29 cellular contexts compared by ENCODE assay signal in genomic region chr7:3346082-3346481, GRCh38. TPM values are rescaled to one million over a fixed set of nuclear protein-coding genes. Genes with fewer than 3 reads are reported as not detected.
"Had no signal": no experiment of that assay in that cellular context is flagged by ENCODE, and none has a peak within 500 bp of the region (broad histone marks: within the 10 kb centered on the region; RNA-seq: fewer than 3 reads in every experiment).

No MANE protein-coding gene starts in this region.

- H3K9ac ChIP-seq: neural progenitor cell had no signal

- H3K36me3 Mint-ChIP-seq: immature natural killer cell; mesothelial cell of epicardium; naive B cell; natural killer cell; stimulated activated memory B cell treated with anti-CD40 and anti-IgM and Interleukin-4, amounts not matched to agents 10 μg/mL and 1 μg/mL and 100 μg/mL, for 72 hours had no signal

- H3K9me3 ChIP-seq: left lung, lower lobe of right lung, ovary, right atrium auricular region, right lobe of liver, tibial nerve, vagina had no signal

- H3K27ac Mint-ChIP-seq: immature natural killer cell; mesothelial cell of epicardium; naive B cell; natural killer cell; nephron progenitor cell; neural progenitor cell; progenitor cell of endocrine pancreas; stimulated activated memory B cell treated with anti-CD40 and anti-IgM and Interleukin-4, amounts not matched to agents 10 μg/mL and 1 μg/mL and 100 μg/mL, for 72 hours; stimulated activated naive CD8-positive, alpha-beta T cell treated with anti-CD3 and anti-CD28 coated beads, Interleukin-15, amount 100 ng/mL, for 72 hours; type B pancreatic cell had no signal

- H3K27ac ChIP-seq: left lung, lower lobe of right lung, neural progenitor cell, ovary, right atrium auricular region, right lobe of liver, tibial nerve, vagina had no signal

- H3K36me3 ChIP-seq: left lung, lower lobe of right lung, neural progenitor cell, ovary, right atrium auricular region, right lobe of liver, tibial nerve, vagina had no signal

- ATAC-seq: left colon; left lung; lower lobe of right lung; natural killer cell; right lobe of liver; stimulated activated memory B cell treated with anti-CD40 and anti-IgM and Interleukin-4, amounts not matched to agents 10 μg/mL and 1 μg/mL and 100 μg/mL, for 72 hours; stimulated activated naive CD8-positive, alpha-beta T cell treated with anti-CD3 and anti-CD28 coated beads, Interleukin-15, amount 100 ng/mL, for 72 hours had no signal

- H3K4me3 Mint-ChIP-seq: immature natural killer cell; mesothelial cell of epicardium; naive B cell; natural killer cell; nephron progenitor cell; neural progenitor cell; stimulated activated memory B cell treated with anti-CD40 and anti-IgM and Interleukin-4, amounts not matched to agents 10 μg/mL and 1 μg/mL and 100 μg/mL, for 72 hours; stimulated activated naive CD8-positive, alpha-beta T cell treated with anti-CD3 and anti-CD28 coated beads, Interleukin-15, amount 100 ng/mL, for 72 hours; type B pancreatic cell had no signal

- H2AFZ ChIP-seq: neural progenitor cell had no signal

- H3K4me1 Mint-ChIP-seq: immature natural killer cell; mesothelial cell of epicardium; naive B cell; stimulated activated memory B cell treated with anti-CD40 and anti-IgM and Interleukin-4, amounts not matched to agents 10 μg/mL and 1 μg/mL and 100 μg/mL, for 72 hours; stimulated activated naive CD8-positive, alpha-beta T cell treated with anti-CD3 and anti-CD28 coated beads, Interleukin-15, amount 100 ng/mL, for 72 hours had no signal

- H3K4me2 ChIP-seq: neural progenitor cell, smooth muscle cell had no signal

- H3K9me3 Mint-ChIP-seq: immature natural killer cell; naive B cell; natural killer cell; nephron progenitor cell; stimulated activated memory B cell treated with anti-CD40 and anti-IgM and Interleukin-4, amounts not matched to agents 10 μg/mL and 1 μg/mL and 100 μg/mL, for 72 hours; stimulated activated naive CD8-positive, alpha-beta T cell treated with anti-CD3 and anti-CD28 coated beads, Interleukin-15, amount 100 ng/mL, for 72 hours; type B pancreatic cell had no signal

- H3K27me3 Mint-ChIP-seq: progenitor cell of endocrine pancreas; stimulated activated naive CD8-positive, alpha-beta T cell treated with anti-CD3 and anti-CD28 coated beads, Interleukin-15, amount 100 ng/mL, for 72 hours; type B pancreatic cell had no signal

- H3K4me3 ChIP-seq: left lung, lower lobe of right lung, neural progenitor cell, ovary, right atrium auricular region, right lobe of liver, smooth muscle cell, tibial nerve, vagina had no signal

- H3K4me1 ChIP-seq: left lung, lower lobe of right lung, neural progenitor cell, right atrium auricular region, right lobe of liver, tibial nerve, vagina had no signal

- DNase-seq: hypothalamus; immature natural killer cell; kidney; left colon; lower lobe of right lung; mammary epithelial cell; mesendoderm; naive B cell; natural killer cell; nephron progenitor cell; ovary; right lobe of liver; stimulated activated CD4-positive, alpha-beta T cell treated with anti-CD3 and anti-CD28 coated beads, Interleukin-1b, Interleukin-23, amount 100 ng/mL, for 48 hours; stimulated activated CD4-positive, alpha-beta T cell treated with anti-CD3 and anti-CD28 coated beads, Interleukin-2, amount 100 ng/mL, for 48 hours; stimulated activated CD4-positive, alpha-beta T cell treated with anti-CD3 and anti-CD28 coated beads, Interleukin-4, amount 100 ng/mL, for 4 hours; stimulated activated CD8-positive, alpha-beta memory T cell treated with anti-CD3 and anti-CD28 coated beads, Interleukin-4, amount 100 ng/mL, for 48 hours; stimulated activated naive CD4-positive, alpha-beta T cell treated with Interleukin-2 at 50 U/mL for 16 hours; stimulated activated naive CD8-positive, alpha-beta T cell treated with anti-CD3 and anti-CD28 coated beads, Interleukin-15, amount 100 ng/mL, for 72 hours; substantia nigra had no signal

- H3K27me3 ChIP-seq: left lung, neural progenitor cell, ovary, right atrium auricular region, right lobe of liver, tibial nerve, vagina had no signal

RNA-seq across cellular contexts. Expression of gene SDK1, which starts 45.0 kb away (rescaled TPM):
- polyA plus RNA-seq: immature natural killer cell had no signal
